8 cellular contexts compared by ENCODE assay signal in genomic region chr15:80093854-80094418, GRCh38. TPM values are rescaled to one million over a fixed set of nuclear protein-coding genes. Genes with fewer than 3 reads are reported as not detected.
A peak's percentile ranks its signal among the peaks of the same experiment; 100 is the strongest.
DNase-seq lines count a peak whose midpoint lies in the region; ATAC-seq and TF ChIP-seq lines count a peak whose summit lies in the region.

No MANE protein-coding gene starts in this region.

- no peaks in the 10 kb centered on the region for H3K27me3 Mint-ChIP-seq in progenitor cell of endocrine pancreas

- H3K4me3 ChIP-seq in DND-41 (ENCODE audit: low read depth in 1 of 2, low read length in 2 of 2), result no peak overlapping the region

- TF ChIP-seq CTCF in DND-41 (IDR thresholded peaks at IDR 0.05; ENCODE audit: borderline replicate concordance, extremely low read depth, low read length, poor library complexity, severe bottlenecking) (no peak), progenitor cell of endocrine pancreas (IDR thresholded peaks at IDR 0.05; ENCODE audit: unreplicated experiment) (no peak)

- H2AFZ ChIP-seq in DND-41 (ENCODE audit: low read depth, low read length), result no peak overlapping the region

- peak overlapping the region; percentile 41 for H3K27ac Mint-ChIP-seq in progenitor cell of endocrine pancreas

- DNase-seq in DND-41, result peak; percentile 5
- peak; percentile 3 for DNase-seq in NCI-H1436 treated with DMSO at 0.1 percent for 48 hours (lab: John Stamatoyannopoulos, UW)
- peak; percentile 15 to 41 for DNase-seq in dermis microvascular lymphatic vessel endothelial cell (ENCODE audit: low read depth in 2 of 2)
- no peak for DNase-seq in progenitor cell of endocrine pancreas (ENCODE audit: low spot score, unreplicated experiment)
- no peak for DNase-seq in erythroblast (lab: John Stamatoyannopoulos, UW)
- DNase-seq in pons (ENCODE audit: low spot score), result no peak

- H3K4me3 Mint-ChIP-seq in progenitor cell of endocrine pancreas (ENCODE audit: low read depth), result no peak overlapping the region

- no peak overlapping the region for H3K27ac ChIP-seq in DND-41 (ENCODE audit: low read length)

- peaks cover 3% of the 10 kb centered on the region for H3K9me3 Mint-ChIP-seq in progenitor cell of endocrine pancreas (ENCODE audit: low read depth)

- no peaks in the 10 kb centered on the region for H3K9me3 ChIP-seq in DND-41 (ENCODE audit: insufficient read depth, low read length, severe bottlenecking)

- peaks cover 29% of the 10 kb centered on the region for H4K20me1 ChIP-seq in DND-41 (ENCODE audit: insufficient read depth, low read length)

- no peaks in the 10 kb centered on the region for H3K36me3 ChIP-seq in DND-41 (ENCODE audit: insufficient read depth, low read length)

- peaks cover 14% of the 10 kb centered on the region for H3K4me1 Mint-ChIP-seq in progenitor cell of endocrine pancreas (ENCODE audit: low read depth)

- H3K36me3 Mint-ChIP-seq in progenitor cell of endocrine pancreas (ENCODE audit: insufficient read depth), result peaks cover 6% of the 10 kb centered on the region

- H3K9ac ChIP-seq in DND-41 (ENCODE audit: low read depth, low read length), result no peak overlapping the region

- H3K4me2 ChIP-seq in DND-41 (ENCODE audit: insufficient read depth, low read length), result no peak overlapping the region

- TF ChIP-seq POLR2A in erythroblast (IDR thresholded peaks at IDR 0.05; ENCODE audit: low read length), result no peak

- no peak for ATAC-seq in DND-41 (ENCODE audit: insufficient read depth, low read depth)
- no peak for ATAC-seq in GM19035 (IDR thresholded peaks at IDR 0.05; ENCODE audit: unreplicated experiment)
- no peak for ATAC-seq in HG03175 (IDR thresholded peaks at IDR 0.05; ENCODE audit: unreplicated experiment)

- no peaks in the 10 kb centered on the region for H3K4me1 ChIP-seq in DND-41 (ENCODE audit: insufficient read depth, low read length)

- no peaks in the 10 kb centered on the region for H3K27me3 ChIP-seq in DND-41 (ENCODE audit: insufficient read depth, low read length, poor library complexity)

- H3K79me2 ChIP-seq in DND-41 (ENCODE audit: insufficient read depth, low read length), result peaks cover 80% of the 10 kb centered on the region

RNA-seq across cellular contexts. Expression of gene ZFAND6, which starts 34.5 kb away (rescaled TPM):
- total RNA-seq in dermis microvascular lymphatic vessel endothelial cell, result 151 and 207 TPM in 2 replicates
- total RNA-seq in progenitor cell of endocrine pancreas, result 73.1 and 74.4 TPM in 2 replicates

RNA-seq across cellular contexts. Expression of gene FAH, which starts 58.9 kb away (rescaled TPM):
- 4.6 and 11.0 TPM in 2 replicates for total RNA-seq in dermis microvascular lymphatic vessel endothelial cell
- 18.2 and 18.4 TPM in 2 replicates for total RNA-seq in progenitor cell of endocrine pancreas

Comparison
In these comparisons a context has a peak if more than half of its experiments do, and no peak if none do; other contexts are left out.
1. DNase-seq: peak in DND-41 (single experiment), NCI-H1436 treated with DMSO at 0.1 percent for 48 hours (single experiment) and dermis microvascular lymphatic vessel endothelial cell (2 of 2); none in progenitor cell of endocrine pancreas (single experiment), erythroblast (0 of 2) and pons (single experiment).